Comparison of ENCODE assay signal across 9 cellular contexts in genomic region chr16:19119564-19119963, GRCh38. TPM values are rescaled to one million over a fixed set of nuclear protein-coding genes. Genes with fewer than 3 reads are reported as not detected.
A peak's percentile ranks its signal among the peaks of the same experiment; 100 is the strongest.
DNase-seq lines count a peak whose midpoint lies in the region; ATAC-seq, FAIRE-seq and TF ChIP-seq lines count a peak whose summit lies in the region.
"Had no signal": no experiment of that assay in that cellular context is flagged by ENCODE, and none has a peak within 500 bp of the region (broad histone marks: within the 10 kb centered on the region; RNA-seq: fewer than 3 reads in every experiment).

No MANE protein-coding gene starts in this region.

- H3K9ac ChIP-seq in MM.1S (ENCODE audit: low read length) = peak overlapping the region; percentile 8; the same call in 1 of the 2 replicates

- H3K4me3 Mint-ChIP-seq in CD8-positive, alpha-beta T cell = no peak overlapping the region

- ATAC-seq in CD8-positive, alpha-beta T cell = no peak
- ATAC-seq in GM18511 (IDR thresholded peaks at IDR 0.05; ENCODE audit: unreplicated experiment) = no peak

- intact Hi-C loops in CD8-positive, alpha-beta T cell (cut with DNase I, micrococcal nuclease) = no loop called here

- H3K27ac Mint-ChIP-seq in CD8-positive, alpha-beta T cell = no peak overlapping the region

- H3K4me3 ChIP-seq in AG04449 (ENCODE audit: low read depth, low read length) (peak overlapping the region; percentile 64), MM.1S (ENCODE audit: low read length) (no peak overlapping the region), bronchial epithelial cell (ENCODE audit: low read depth, low read length) (no peak overlapping the region), mesodermal cell (ENCODE audit: extremely low read depth, insufficient read depth, low read length, poor library complexity, severe bottlenecking) (no peak overlapping the region)
- H3K4me3 ChIP-seq in CD8-positive, alpha-beta T cell (ENCODE audit: low read depth, low read length) = no peak overlapping the region

- no peaks in the 10 kb centered on the region for H4K20me1 ChIP-seq in MM.1S (ENCODE audit: insufficient read depth, low read length)

- DNase-seq in AG04449 (ENCODE audit: low read depth, low spot score) (peak; percentile 69), MM.1S (no peak), bronchial epithelial cell (ENCODE audit: low read depth) (peak; percentile 87), DMS53 (lab: John Stamatoyannopoulos, UW) (no peak)
- DNase-seq in CD8-positive, alpha-beta T cell = no peak
- DNase-seq in stimulated activated naive CD4-positive, alpha-beta T cell treated with Interleukin-2 at 50 U/mL for 16 hours (lab: John Stamatoyannopoulos, UW) = no peak
- DNase-seq: stimulated activated CD4-positive, alpha-beta T cell treated with anti-CD3 and anti-CD28 coated beads, Interleukin-4, amount 100 ng/mL, for 1 hour had no signal

- H3F3A ChIP-seq in MM.1S (ENCODE audit: insufficient read depth, low read length) = no peaks in the 10 kb centered on the region

- FAIRE-seq in bronchial epithelial cell (lab: Jason Lieb, UNC) = no peak

- H3K27ac ChIP-seq in MM.1S (ENCODE audit: low read length) = no peak overlapping the region
- peak overlapping the region; percentile 86 for H3K27ac ChIP-seq in mesodermal cell (ENCODE audit: low read depth, low read length, severe bottlenecking)
- no peak overlapping the region for H3K27ac ChIP-seq in CD8-positive, alpha-beta T cell (ENCODE audit: low read depth, low read length)

- H3K79me2 ChIP-seq in MM.1S (ENCODE audit: low read length) = no peaks in the 10 kb centered on the region

- no peaks in the 10 kb centered on the region for H3K4me1 ChIP-seq in MM.1S (ENCODE audit: low read length)
- H3K4me1 ChIP-seq in mesodermal cell (ENCODE audit: control insufficient read depth, insufficient read depth, low read length, poor library complexity, severe bottlenecking) = peaks cover 49% of the 10 kb centered on the region
- no peaks in the 10 kb centered on the region for H3K4me1 ChIP-seq in CD8-positive, alpha-beta T cell (ENCODE audit: insufficient read depth, low read length)

- POLR2A ChIA-PET in AG04449 (lab: Yijun Ruan, JAX) = interaction anchor here (1.0 to 1.2 kb wide), 2 partner anchors 11 to 34 kb away, joined by 3 to 4 read pairs; no protein-coding TSS in a partner anchor
- POLR2A ChIA-PET in CD8-positive, alpha-beta T cell (lab: Charles Lee) = no interaction called here

- 100% methylated on average over 2 of the region's 5 CpGs; no CpG with 5 or more reads in 1 of the 2 experiments for WGBS in mesodermal cell (ENCODE audit: insufficient coverage in 2 of 2), 2 experiments

- H3K9me3 ChIP-seq in MM.1S (replicated peaks; ENCODE audit: insufficient read depth, low read length) (no peaks in the 10 kb centered on the region), mesodermal cell (ENCODE audit: control insufficient read depth, low read length) (no peaks in the 10 kb centered on the region)
- no peaks in the 10 kb centered on the region for H3K9me3 ChIP-seq in CD8-positive, alpha-beta T cell (ENCODE audit: low read length)

- peak overlapping the region; percentile 46; the same call in 1 of the 2 replicates for H3K4me2 ChIP-seq in MM.1S (ENCODE audit: low read depth, low read length)

- H2AFZ ChIP-seq in MM.1S (ENCODE audit: low read length) = peak overlapping the region; percentile 78; the same call in 1 of the 2 replicates

- H3K9me3 Mint-ChIP-seq in CD8-positive, alpha-beta T cell = no peaks in the 10 kb centered on the region

- TF ChIP-seq CTCF in AG04449 (IDR thresholded peaks at IDR 0.05; ENCODE audit: insufficient read depth, low read length, missing control alignments) (no peak), MM.1S (IDR thresholded peaks at IDR 0.05; ENCODE audit: low read length) (no peak), bronchial epithelial cell (IDR thresholded peaks at IDR 0.05; ENCODE audit: insufficient read depth, low read length, severe bottlenecking) (no peak)
- no peak for TF ChIP-seq CTCF in CD8-positive, alpha-beta T cell (IDR thresholded peaks at IDR 0.05)

- H3K27me3 ChIP-seq in MM.1S (replicated peaks; ENCODE audit: insufficient read depth, low read length) (no peaks in the 10 kb centered on the region), bronchial epithelial cell (ENCODE audit: control insufficient read depth, insufficient read depth, low read length) (no peaks in the 10 kb centered on the region)
- no peaks in the 10 kb centered on the region for H3K27me3 ChIP-seq in CD8-positive, alpha-beta T cell (ENCODE audit: insufficient read depth, low read length)

- H3K36me3 ChIP-seq in MM.1S (replicated peaks; ENCODE audit: insufficient read depth, low read length) (no peaks in the 10 kb centered on the region), bronchial epithelial cell (ENCODE audit: control insufficient read depth, insufficient read depth, low read length) (peaks cover 12% of the 10 kb centered on the region), mesodermal cell (ENCODE audit: control insufficient read depth, insufficient read depth, low read length) (peaks cover 45% of the 10 kb centered on the region)
- no peaks in the 10 kb centered on the region for H3K36me3 ChIP-seq in CD8-positive, alpha-beta T cell (ENCODE audit: insufficient read depth, low read length)

- H3K27me3 Mint-ChIP-seq in CD8-positive, alpha-beta T cell (ENCODE audit: low read depth) = peaks cover 15% of the 10 kb centered on the region

- H3K36me3 Mint-ChIP-seq in CD8-positive, alpha-beta T cell = no peaks in the 10 kb centered on the region

- peaks cover 8% of the 10 kb centered on the region for H3K4me1 Mint-ChIP-seq in CD8-positive, alpha-beta T cell (ENCODE audit: low read depth)

- CTCF ChIA-PET in AG04449 (lab: Yijun Ruan, JAX) = interaction anchor here (1.3 to 4.4 kb wide), 6 partner anchors 9 to 256 kb away, joined by 3 to 17 read pairs (median 4); partner anchors contain the start of gene TMC7
- CTCF ChIA-PET in CD8-positive, alpha-beta T cell (lab: Charles Lee) = no interaction called here

- H3K9me2 ChIP-seq in MM.1S (replicated peaks; ENCODE audit: insufficient read depth, low read length) = no peaks in the 10 kb centered on the region

RNA-seq across cellular contexts. Expression of gene ITPRIPL2, which starts 5.8 kb away (rescaled TPM):
- 16.8 and 18.7 TPM in 2 replicates for total RNA-seq in bronchial epithelial cell
- polyA plus RNA-seq in mesodermal cell (2013, experiment 1 of 2) = 25.5 TPM
- 20.6 TPM for polyA plus RNA-seq in mesodermal cell (2013, experiment 2 of 2)
- total RNA-seq in CD8-positive, alpha-beta T cell = under 1 TPM; 0.22 to 0.35 TPM

RNA-seq across cellular contexts. Expression of gene SYT17, which starts 48.5 kb away (rescaled TPM):
- 1.1 and 1.3 TPM in 2 replicates for total RNA-seq in bronchial epithelial cell
- 21.5 TPM for polyA plus RNA-seq in mesodermal cell (2013, experiment 1 of 2)
- polyA plus RNA-seq in mesodermal cell (2013, experiment 2 of 2) = 15.4 TPM
- total RNA-seq in CD8-positive, alpha-beta T cell = not detected

RNA-seq across cellular contexts. Expression of gene COQ7, which starts 52.1 kb away (rescaled TPM):
- total RNA-seq in bronchial epithelial cell = 15.5 and 19.5 TPM in 2 replicates
- polyA plus RNA-seq in mesodermal cell (2013, experiment 1 of 2) = 10.5 TPM
- 9.2 TPM for polyA plus RNA-seq in mesodermal cell (2013, experiment 2 of 2)
- 10 to 100 TPM; 10.9 to 11.7 TPM for total RNA-seq in CD8-positive, alpha-beta T cell

Comparison
In these comparisons a context has a peak if more than half of its experiments do, and no peak if none do; other contexts are left out.
1. DNase-seq: peak in AG04449 (single experiment) and bronchial epithelial cell (single experiment); none in MM.1S (single experiment), DMS53 (single experiment), CD8-positive, alpha-beta T cell (0 of 7) and stimulated activated naive CD4-positive, alpha-beta T cell treated with Interleukin-2 at 50 U/mL for 16 hours (single experiment).
2. RNA of gene ITPRIPL2, which starts 5.8 kb away (total RNA-seq): 16.8 to 18.7 TPM in bronchial epithelial cell; 0.22 to 0.35 TPM in CD8-positive, alpha-beta T cell; every median in the first group is over 10 times any median in the second.